ENCODE assay signal across 19 cellular contexts in genomic region chr13:75430618-75431209, GRCh38. TPM values are rescaled to one million over a fixed set of nuclear protein-coding genes. Genes with fewer than 3 reads are reported as not detected.
DNase-seq lines count a peak whose midpoint lies in the region; ATAC-seq, FAIRE-seq and TF ChIP-seq lines count a peak whose summit lies in the region.
"Had no signal": no experiment of that assay in that cellular context is flagged by ENCODE, and none has a peak within 500 bp of the region (broad histone marks: within the 10 kb centered on the region; RNA-seq: fewer than 3 reads in every experiment).

No MANE protein-coding gene starts in this region.

- peak; percentile 73 for FAIRE-seq in GM12892 (lab: Jason Lieb, UNC)

- CTCF ChIA-PET in WTC11 (lab: Charles Lee) = interaction anchor here (0.9 to 1.7 kb wide), 3 partner anchors 51 to 119 kb away, joined by 3 to 6 read pairs (median 4); partner anchors contain the start of genes TBC1D4 and UCHL3

- no peaks in the 10 kb centered on the region for H3K9me3 ChIP-seq in adipocyte (ENCODE audit: control insufficient read depth, low read length)
- no peaks in the 10 kb centered on the region for H3K9me3 ChIP-seq in right atrium auricular region

- H3K4me1 ChIP-seq in adipocyte (ENCODE audit: control insufficient read depth, insufficient read depth, low read length) (peaks cover 36% of the 10 kb centered on the region), right atrium auricular region (peaks cover 0 to 4% of the 10 kb centered on the region in 2 donors)

- H3K27ac ChIP-seq in right atrium auricular region = peak overlapping the region; percentile 46 to 73
- H3K27ac ChIP-seq: SK-N-MC had no signal

- H3K27ac Mint-ChIP-seq in WTC11 = no peak overlapping the region
- H3K27ac Mint-ChIP-seq: CD4-positive, CD25-positive, alpha-beta regulatory T cell had no signal

- TF ChIP-seq CTCF in right atrium auricular region (IDR thresholded peaks at IDR 0.05) (no peak), WTC11 (IDR thresholded peaks at IDR 0.05) (no peak)

- no peak overlapping the region for H3K9ac ChIP-seq in adipocyte (ENCODE audit: low read length)

- H3K9me3 Mint-ChIP-seq in WTC11 = peaks cover 4% of the 10 kb centered on the region

- H3K36me3 ChIP-seq in adipocyte (ENCODE audit: control insufficient read depth, insufficient read depth, low read length, severe bottlenecking) = no peaks in the 10 kb centered on the region
- H3K36me3 ChIP-seq in right atrium auricular region = no peaks in the 10 kb centered on the region

- no peak for ATAC-seq in WTC11
- ATAC-seq: PC-3 had no signal

- peaks cover 4% of the 10 kb centered on the region; the same call in 1 of the 2 replicates for H3K36me3 Mint-ChIP-seq in WTC11
- H3K36me3 Mint-ChIP-seq: CD4-positive, CD25-positive, alpha-beta regulatory T cell had no signal

- H3K27me3 ChIP-seq in adipocyte (replicated peaks; ENCODE audit: control insufficient read depth, insufficient read depth, low read length) = no peaks in the 10 kb centered on the region
- H3K27me3 ChIP-seq in right atrium auricular region = no peaks in the 10 kb centered on the region

- H3K4me3 Mint-ChIP-seq in WTC11 = no peak overlapping the region
- H3K4me3 Mint-ChIP-seq: CD4-positive, CD25-positive, alpha-beta regulatory T cell had no signal

- DNase-seq in DMS 273 (lab: John Stamatoyannopoulos, UW; ENCODE audit: unreplicated experiment) (peak; percentile 63), GM12892 (ENCODE audit: insufficient read length) (no peak), adipocyte (ENCODE audit: low read depth) (no peak), right atrium auricular region (ENCODE audit: low spot score) (no peak), WTC11 (ENCODE audit: low spot score) (no peak), SIG-M5 treated with dmso at 0.1 percent for 504 hours (lab: John Stamatoyannopoulos, UW; ENCODE audit: unreplicated experiment) (no peak), nucleus accumbens (lab: John Stamatoyannopoulos, UW) (no peak)
- DNase-seq in activated CD8-positive, alpha-beta memory T cell treated with anti-CD3 and anti-CD28 coated beads, Interleukin-2, amount 50 U/mL, for 48 hours = no peak
- DNase-seq: ACHN; CD4-positive, CD25-positive, alpha-beta regulatory T cell; HCEC 1CT; KBM-7; NCI-H1048; NCI-H187 treated with DMSO at 0.1 percent for 48 hours; NCI-H526; NK-92 treated with Interleukin-12 subunit alpha and Interleukin-12 subunit beta, amount 100 ng/mL, for 24 hours; PC-3; T-helper 1 cell had no signal

- POLR2A ChIA-PET in WTC11 (lab: Charles Lee) = interaction anchor here (0.6 kb wide), 1 partner anchor 1581 kb away, joined by 3 read pairs; no protein-coding TSS in a partner anchor

- peaks cover 13% of the 10 kb centered on the region for H3K4me1 Mint-ChIP-seq in WTC11
- H3K4me1 Mint-ChIP-seq: CD4-positive, CD25-positive, alpha-beta regulatory T cell had no signal

- no peaks in the 10 kb centered on the region for H3K27me3 Mint-ChIP-seq in WTC11 (ENCODE audit: low read depth)
- H3K27me3 Mint-ChIP-seq: CD4-positive, CD25-positive, alpha-beta regulatory T cell had no signal

- TF ChIP-seq POLR2A in GM12892 (IDR thresholded peaks at IDR 0.05; ENCODE audit: low read depth, low read length) = no peak

- H3K4me3 ChIP-seq in adipocyte (ENCODE audit: low read length) (peak overlapping the region; percentile 45), right atrium auricular region (no peak overlapping the region)
- H3K4me3 ChIP-seq: SK-N-MC had no signal

TF ChIP-seq in WTC11, 78 proteins besides CTCF, POLR2A, EP300 and RAD21:
- no peak for TF ChIP-seq NR2C2 (CRISPR knock-in tag; IDR thresholded peaks at IDR 0.05)
- TF ChIP-seq, protein P1, sequence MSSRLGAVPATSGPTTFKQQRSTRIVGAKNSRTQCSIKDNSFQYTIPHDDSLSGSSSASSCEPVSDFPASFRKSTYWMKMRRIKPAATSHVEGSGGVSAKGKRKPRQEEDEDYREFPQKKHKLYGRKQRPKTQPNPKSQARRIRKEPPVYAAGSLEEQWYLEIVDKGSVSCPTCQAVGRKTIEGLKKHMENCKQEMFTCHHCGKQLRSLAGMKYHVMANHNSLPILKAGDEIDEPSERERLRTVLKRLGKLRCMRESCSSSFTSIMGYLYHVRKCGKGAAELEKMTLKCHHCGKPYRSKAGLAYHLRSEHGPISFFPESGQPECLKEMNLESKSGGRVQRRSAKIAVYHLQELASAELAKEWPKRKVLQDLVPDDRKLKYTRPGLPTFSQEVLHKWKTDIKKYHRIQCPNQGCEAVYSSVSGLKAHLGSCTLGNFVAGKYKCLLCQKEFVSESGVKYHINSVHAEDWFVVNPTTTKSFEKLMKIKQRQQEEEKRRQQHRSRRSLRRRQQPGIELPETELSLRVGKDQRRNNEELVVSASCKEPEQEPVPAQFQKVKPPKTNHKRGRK (CRISPR knock-in tag; IDR thresholded peaks at IDR 0.05; ENCODE audit: borderline replicate concordance) = no peak
- TF ChIP-seq ZNF396 (CRISPR knock-in tag; IDR thresholded peaks at IDR 0.05; ENCODE audit: borderline replicate concordance) = no peak
- TF ChIP-seq STAT6 (CRISPR knock-in tag; conservative IDR thresholded peaks at IDR 0.05; ENCODE audit: low read depth) = no peak
- no peak for TF ChIP-seq FOXK1 (CRISPR knock-in tag; IDR thresholded peaks at IDR 0.05)
- TF ChIP-seq, protein P2, sequence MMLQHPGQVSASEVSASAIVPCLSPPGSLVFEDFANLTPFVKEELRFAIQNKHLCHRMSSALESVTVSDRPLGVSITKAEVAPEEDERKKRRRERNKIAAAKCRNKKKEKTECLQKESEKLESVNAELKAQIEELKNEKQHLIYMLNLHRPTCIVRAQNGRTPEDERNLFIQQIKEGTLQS (CRISPR knock-in tag; conservative IDR thresholded peaks at IDR 0.05) = no peak
- TF ChIP-seq, protein P3, sequence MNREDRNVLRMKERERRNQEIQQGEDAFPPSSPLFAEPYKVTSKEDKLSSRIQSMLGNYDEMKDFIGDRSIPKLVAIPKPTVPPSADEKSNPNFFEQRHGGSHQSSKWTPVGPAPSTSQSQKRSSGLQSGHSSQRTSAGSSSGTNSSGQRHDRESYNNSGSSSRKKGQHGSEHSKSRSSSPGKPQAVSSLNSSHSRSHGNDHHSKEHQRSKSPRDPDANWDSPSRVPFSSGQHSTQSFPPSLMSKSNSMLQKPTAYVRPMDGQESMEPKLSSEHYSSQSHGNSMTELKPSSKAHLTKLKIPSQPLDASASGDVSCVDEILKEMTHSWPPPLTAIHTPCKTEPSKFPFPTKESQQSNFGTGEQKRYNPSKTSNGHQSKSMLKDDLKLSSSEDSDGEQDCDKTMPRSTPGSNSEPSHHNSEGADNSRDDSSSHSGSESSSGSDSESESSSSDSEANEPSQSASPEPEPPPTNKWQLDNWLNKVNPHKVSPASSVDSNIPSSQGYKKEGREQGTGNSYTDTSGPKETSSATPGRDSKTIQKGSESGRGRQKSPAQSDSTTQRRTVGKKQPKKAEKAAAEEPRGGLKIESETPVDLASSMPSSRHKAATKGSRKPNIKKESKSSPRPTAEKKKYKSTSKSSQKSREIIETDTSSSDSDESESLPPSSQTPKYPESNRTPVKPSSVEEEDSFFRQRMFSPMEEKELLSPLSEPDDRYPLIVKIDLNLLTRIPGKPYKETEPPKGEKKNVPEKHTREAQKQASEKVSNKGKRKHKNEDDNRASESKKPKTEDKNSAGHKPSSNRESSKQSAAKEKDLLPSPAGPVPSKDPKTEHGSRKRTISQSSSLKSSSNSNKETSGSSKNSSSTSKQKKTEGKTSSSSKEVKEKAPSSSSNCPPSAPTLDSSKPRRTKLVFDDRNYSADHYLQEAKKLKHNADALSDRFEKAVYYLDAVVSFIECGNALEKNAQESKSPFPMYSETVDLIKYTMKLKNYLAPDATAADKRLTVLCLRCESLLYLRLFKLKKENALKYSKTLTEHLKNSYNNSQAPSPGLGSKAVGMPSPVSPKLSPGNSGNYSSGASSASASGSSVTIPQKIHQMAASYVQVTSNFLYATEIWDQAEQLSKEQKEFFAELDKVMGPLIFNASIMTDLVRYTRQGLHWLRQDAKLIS (CRISPR knock-in tag; IDR thresholded peaks at IDR 0.05; ENCODE audit: borderline replicate concordance) = no peak
- no peak for TF ChIP-seq CREM (CRISPR knock-in tag; IDR thresholded peaks at IDR 0.05)
TF ChIP-seq in WTC11: peak in this region for 0.

RNA-seq across cellular contexts. Expression of gene TBC1D4, which starts 51.3 kb away (rescaled TPM):
- 34.0 TPM for polyA plus RNA-seq in GM12892 (2012; ENCODE audit: missing spikeins)
- total RNA-seq in right atrium auricular region = 100 to 1,000 TPM in 1 of 2 donors, 10 to 100 TPM in 1; 64.3 to 162 TPM
- 30.1 to 37.1 TPM (median 30.4 TPM) in 3 replicates for total RNA-seq in WTC11 (2021)
